In genomic region chr13:97975851-97976550, GRCh38 we compare ENCODE assay signal across 8 cellular contexts.
A peak's percentile ranks its signal among the peaks of the same experiment; 100 is the strongest.
DNase-seq lines count a peak whose midpoint lies in the region; FAIRE-seq and TF ChIP-seq lines count a peak whose summit lies in the region.

No MANE protein-coding gene starts in this region.

- peaks cover 28% of the 10 kb centered on the region for H3K4me1 Mint-ChIP-seq in nephron
- peaks cover 30% of the 10 kb centered on the region for H3K4me1 Mint-ChIP-seq in stimulated activated naive CD8-positive, alpha-beta T cell treated with anti-CD3 and anti-CD28 coated beads, Interleukin-15, Interleukin-2, amounts not matched to agents 100 ng/mL and 50 ng/mL, for 24 hours (ENCODE audit: low read depth)

- DNase-seq in H54 (ENCODE audit: insufficient read length, low spot score) (peak; percentile 97), LoVo (ENCODE audit: low spot score) (peak; percentile 94), RWPE1 (ENCODE audit: low spot score) (peak; percentile 92), fibroblast of the conjunctiva (ENCODE audit: low read depth) (peak; percentile 65)
- DNase-seq in activated effector memory CD4-positive, alpha-beta T cell treated with anti-CD3 and anti-CD28 coated beads, Interleukin-2, amount 50 U/mL, for 16 hours, result peak; percentile 96

- H3K9me3 Mint-ChIP-seq in nephron, result no peaks in the 10 kb centered on the region
- no peaks in the 10 kb centered on the region for H3K9me3 Mint-ChIP-seq in stimulated activated naive CD8-positive, alpha-beta T cell treated with anti-CD3 and anti-CD28 coated beads, Interleukin-15, Interleukin-2, amounts not matched to agents 100 ng/mL and 50 ng/mL, for 24 hours

- no peaks in the 10 kb centered on the region for H3K9me3 ChIP-seq in ES-I3 (ENCODE audit: control insufficient read depth, insufficient read depth, low read length)

- H3K4me1 ChIP-seq in ES-I3 (ENCODE audit: insufficient read depth, low read length), result peaks cover 9% of the 10 kb centered on the region; the same call in 1 of the 2 replicates

- no peaks in the 10 kb centered on the region for H3K27me3 Mint-ChIP-seq in nephron (ENCODE audit: low read depth)
- no peaks in the 10 kb centered on the region for H3K27me3 Mint-ChIP-seq in stimulated activated naive CD8-positive, alpha-beta T cell treated with anti-CD3 and anti-CD28 coated beads, Interleukin-15, Interleukin-2, amounts not matched to agents 100 ng/mL and 50 ng/mL, for 24 hours

- TF ChIP-seq CTCF in RWPE1 (conservative IDR thresholded peaks at IDR 0.05; ENCODE audit: low read depth) (no peak), nephron (IDR thresholded peaks at IDR 0.05; ENCODE audit: unreplicated experiment in 3 of 3) (no peak)

- H3K27ac Mint-ChIP-seq in nephron, result peak overlapping the region; percentile 95 to 98 (median 96)
- H3K27ac Mint-ChIP-seq in stimulated activated naive CD8-positive, alpha-beta T cell treated with anti-CD3 and anti-CD28 coated beads, Interleukin-15, Interleukin-2, amounts not matched to agents 100 ng/mL and 50 ng/mL, for 24 hours, result peak overlapping the region; percentile 97

- H3K27ac ChIP-seq in RWPE1, result peak overlapping the region; percentile 87

- CTCF ChIA-PET in RWPE1 (lab: Yijun Ruan, JAX), result interaction anchor here (1.2 kb wide), 1 partner anchor 120 kb away, joined by 7 read pairs; no protein-coding TSS in a partner anchor

- H3K4me3 Mint-ChIP-seq in nephron, result peak overlapping the region; percentile 94 to 96 (median 95)
- peak overlapping the region; percentile 92 for H3K4me3 Mint-ChIP-seq in stimulated activated naive CD8-positive, alpha-beta T cell treated with anti-CD3 and anti-CD28 coated beads, Interleukin-15, Interleukin-2, amounts not matched to agents 100 ng/mL and 50 ng/mL, for 24 hours

- FAIRE-seq in H54 (lab: Jason Lieb, UNC), result peak; percentile 89

- no peaks in the 10 kb centered on the region for H3K36me3 Mint-ChIP-seq in nephron (ENCODE audit: low read depth)
- peaks cover 23% of the 10 kb centered on the region for H3K36me3 Mint-ChIP-seq in stimulated activated naive CD8-positive, alpha-beta T cell treated with anti-CD3 and anti-CD28 coated beads, Interleukin-15, Interleukin-2, amounts not matched to agents 100 ng/mL and 50 ng/mL, for 24 hours (ENCODE audit: low read depth)

- peak; percentile 68 for TF ChIP-seq POLR2A in H54 (IDR thresholded peaks at IDR 0.05; ENCODE audit: low read depth, low read length)

- H3K36me3 ChIP-seq in ES-I3 (ENCODE audit: insufficient read depth, low read length), result no peaks in the 10 kb centered on the region

- POLR2A ChIA-PET in RWPE1 (lab: Yijun Ruan, JAX; ENCODE audit: low non-redundant PET), result no interaction called here

- peak overlapping the region; percentile 99 for H3K9ac ChIP-seq in ES-I3 (ENCODE audit: low read depth, low read length)

Comparison
In these comparisons a context has a peak if more than half of its experiments do, and no peak if none do; other contexts are left out.
1. Peak in every context shown above with its lines: DNase-seq and H3K27ac ChIP-seq.